Comparison of ENCODE assay signal across 1 cellular context in the genomic region with DNA sequence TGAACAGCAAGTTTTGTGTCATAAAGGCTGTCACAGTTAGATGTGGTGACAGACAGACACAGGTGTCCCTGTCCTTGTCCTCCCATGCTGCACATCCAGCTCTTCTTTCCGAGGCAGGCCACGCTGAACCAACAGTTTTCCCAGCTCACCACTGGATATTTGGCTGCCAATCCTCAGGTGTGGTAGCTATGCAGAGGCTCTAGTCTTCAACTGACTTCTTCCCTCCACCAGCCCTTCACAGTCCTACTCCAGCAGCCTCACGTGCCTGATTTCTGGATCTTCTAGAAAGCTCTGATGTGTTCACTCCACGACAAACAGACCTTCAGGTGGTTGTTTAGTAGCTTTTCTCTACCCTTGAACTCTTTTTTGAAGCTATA.
TF ChIP-seq lines count a peak whose summit lies in the region.

No MANE protein-coding gene starts in this region.

TF ChIP-seq in IMR-90, 13 proteins besides CTCF, POLR2A, EP300 and RAD21:
- no peak for TF ChIP-seq SMC3 (IDR thresholded peaks at IDR 0.05; ENCODE audit: low read depth, low read length)
- no peak for TF ChIP-seq CHD1 (IDR thresholded peaks at IDR 0.05; ENCODE audit: low read depth, low read length)
- TF ChIP-seq BHLHE40 (IDR thresholded peaks at IDR 0.05; ENCODE audit: low read depth, low read length) = no peak
- no peak for TF ChIP-seq RCOR1 (IDR thresholded peaks at IDR 0.05; ENCODE audit: insufficient replicate concordance, low read length)
- no peak for TF ChIP-seq MXI1 (IDR thresholded peaks at IDR 0.05; ENCODE audit: borderline replicate concordance, low read depth, low read length)
- TF ChIP-seq NFE2L2 (IDR thresholded peaks at IDR 0.05; ENCODE audit: low read depth, low read length) = no peak
- TF ChIP-seq, protein P1, sequence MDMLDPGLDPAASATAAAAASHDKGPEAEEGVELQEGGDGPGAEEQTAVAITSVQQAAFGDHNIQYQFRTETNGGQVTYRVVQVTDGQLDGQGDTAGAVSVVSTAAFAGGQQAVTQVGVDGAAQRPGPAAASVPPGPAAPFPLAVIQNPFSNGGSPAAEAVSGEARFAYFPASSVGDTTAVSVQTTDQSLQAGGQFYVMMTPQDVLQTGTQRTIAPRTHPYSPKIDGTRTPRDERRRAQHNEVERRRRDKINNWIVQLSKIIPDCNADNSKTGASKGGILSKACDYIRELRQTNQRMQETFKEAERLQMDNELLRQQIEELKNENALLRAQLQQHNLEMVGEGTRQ (IDR thresholded peaks at IDR 0.05; ENCODE audit: low read depth, low read length) = no peak
- TF ChIP-seq, protein P2, sequence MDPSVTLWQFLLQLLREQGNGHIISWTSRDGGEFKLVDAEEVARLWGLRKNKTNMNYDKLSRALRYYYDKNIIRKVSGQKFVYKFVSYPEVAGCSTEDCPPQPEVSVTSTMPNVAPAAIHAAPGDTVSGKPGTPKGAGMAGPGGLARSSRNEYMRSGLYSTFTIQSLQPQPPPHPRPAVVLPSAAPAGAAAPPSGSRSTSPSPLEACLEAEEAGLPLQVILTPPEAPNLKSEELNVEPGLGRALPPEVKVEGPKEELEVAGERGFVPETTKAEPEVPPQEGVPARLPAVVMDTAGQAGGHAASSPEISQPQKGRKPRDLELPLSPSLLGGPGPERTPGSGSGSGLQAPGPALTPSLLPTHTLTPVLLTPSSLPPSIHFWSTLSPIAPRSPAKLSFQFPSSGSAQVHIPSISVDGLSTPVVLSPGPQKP (IDR thresholded peaks at IDR 0.05; ENCODE audit: borderline replicate concordance, low read depth, low read length) = no peak
- no peak for TF ChIP-seq FOS (IDR thresholded peaks at IDR 0.05; ENCODE audit: low read depth, low read length)
